13 cellular contexts compared by ENCODE assay signal in genomic region chr5:31193026-31193425, GRCh38. TPM values are rescaled to one million over a fixed set of nuclear protein-coding genes. Genes with fewer than 3 reads are reported as not detected.
DNase-seq lines count a peak whose midpoint lies in the region; ATAC-seq and TF ChIP-seq lines count a peak whose summit lies in the region.
"Had no signal": no experiment of that assay in that cellular context is flagged by ENCODE, and none has a peak within 500 bp of the region (broad histone marks: within the 10 kb centered on the region; RNA-seq: fewer than 3 reads in every experiment).

No MANE protein-coding gene starts in this region.

- H3K9me3 ChIP-seq in HUES6 (ENCODE audit: control insufficient read depth, insufficient read depth, low read depth, low read length) (no peaks in the 10 kb centered on the region), iPS-15b (ENCODE audit: control insufficient read depth, insufficient read depth, low read length) (no peaks in the 10 kb centered on the region)

- no peak for DNase-seq in activated naive CD8-positive, alpha-beta T cell treated with anti-CD3 and anti-CD28 coated beads, Interleukin-2, amount 50 U/mL, for 24 hours
- DNase-seq in retinal pigment epithelial cell (ENCODE audit: low read depth) = no peak
- no peak for DNase-seq in NOMO-1 treated with DMSO at 0.1 percent for 48 hours (lab: John Stamatoyannopoulos, UW; ENCODE audit: unreplicated experiment)
- no peak for DNase-seq in T-cell
- no peak for DNase-seq in NCI-H1436 treated with DMSO at 0.1 percent for 48 hours (lab: John Stamatoyannopoulos, UW)
- DNase-seq: activated T-cell treated with anti-CD3 and anti-CD28 coated beads, Interleukin-2, amount 50 U/mL, for 1 hour; cerebellar nuclear complex; DMS153; naive B cell; stimulated activated CD4-positive, alpha-beta T cell treated with anti-CD3 and anti-CD28 coated beads, Interleukin-4, amount 100 ng/mL, for 24 hours had no signal

- peaks cover 41% of the 10 kb centered on the region for H3K27me3 Mint-ChIP-seq in activated naive CD8-positive, alpha-beta T cell treated with anti-CD3 and anti-CD28 coated beads, Interleukin-2, amount 50 U/mL, for 24 hours
- H3K27me3 Mint-ChIP-seq in T-cell = peaks cover 50 to 51% of the 10 kb centered on the region in 2 donors

- H3K4me1 ChIP-seq in HUES6 (ENCODE audit: control insufficient read depth, insufficient read depth, low read length) (peaks cover 17% of the 10 kb centered on the region), iPS-15b (ENCODE audit: control insufficient read depth, insufficient read depth, low read length) (peaks cover 7% of the 10 kb centered on the region)

- TF ChIP-seq CTCF in retinal pigment epithelial cell (conservative IDR thresholded peaks at IDR 0.05; ENCODE audit: low read depth, low read length) = no peak

- H3K4me3 ChIP-seq in HUES6 (ENCODE audit: low read depth, low read length) = peak overlapping the region; percentile 76
- peak overlapping the region; percentile 66 for H3K4me3 ChIP-seq in iPS-15b (ENCODE audit: low read depth, low read length)
- peak overlapping the region; percentile 79 for H3K4me3 ChIP-seq in retinal pigment epithelial cell (ENCODE audit: low read length)

- peak overlapping the region; percentile 24 for H3K4me3 Mint-ChIP-seq in activated naive CD8-positive, alpha-beta T cell treated with anti-CD3 and anti-CD28 coated beads, Interleukin-2, amount 50 U/mL, for 24 hours
- H3K4me3 Mint-ChIP-seq in T-cell = peak overlapping the region in 1 of 3 donors; percentile 14

- H3K36me3 Mint-ChIP-seq in activated naive CD8-positive, alpha-beta T cell treated with anti-CD3 and anti-CD28 coated beads, Interleukin-2, amount 50 U/mL, for 24 hours (ENCODE audit: low read depth) = peaks cover 2% of the 10 kb centered on the region
- H3K36me3 Mint-ChIP-seq in T-cell = no peaks in the 10 kb centered on the region

- POLR2A ChIA-PET in T-cell (lab: Charles Lee) = interaction anchor here in 1 of 2 donors (0.6 kb wide), 1 partner anchor 1592 kb away, joined by 10 read pairs; no protein-coding TSS in a partner anchor

- no peak overlapping the region for H3K9ac ChIP-seq in HUES6 (ENCODE audit: low read length)
- no peak overlapping the region for H3K9ac ChIP-seq in iPS-15b (ENCODE audit: low read depth, low read length)

- ATAC-seq in activated naive CD8-positive, alpha-beta T cell treated with anti-CD3 and anti-CD28 coated beads, Interleukin-2, amount 50 U/mL, for 24 hours = no peak
- ATAC-seq in HG03175 (IDR thresholded peaks at IDR 0.05; ENCODE audit: unreplicated experiment) (no peak), T-cell (replicated peaks in 1 of 4) (no peak)

- H3K27ac Mint-ChIP-seq in activated naive CD8-positive, alpha-beta T cell treated with anti-CD3 and anti-CD28 coated beads, Interleukin-2, amount 50 U/mL, for 24 hours = no peak overlapping the region
- H3K27ac Mint-ChIP-seq in T-cell = no peak overlapping the region
- H3K27ac Mint-ChIP-seq: naive B cell had no signal

- H3K27me3 ChIP-seq in HUES6 (ENCODE audit: control insufficient read depth, insufficient read depth, low read length) (peaks cover 59% of the 10 kb centered on the region), iPS-15b (ENCODE audit: control insufficient read depth, insufficient read depth, low read length) (peaks cover 46% of the 10 kb centered on the region)

- H3K4me1 Mint-ChIP-seq in activated naive CD8-positive, alpha-beta T cell treated with anti-CD3 and anti-CD28 coated beads, Interleukin-2, amount 50 U/mL, for 24 hours = peaks cover 2% of the 10 kb centered on the region
- peaks cover 0 to 14% (median 8%) of the 10 kb centered on the region in 3 donors for H3K4me1 Mint-ChIP-seq in T-cell

- CTCF ChIA-PET in T-cell (lab: Charles Lee) = no interaction called here

- no peaks in the 10 kb centered on the region for H3K9me3 Mint-ChIP-seq in activated naive CD8-positive, alpha-beta T cell treated with anti-CD3 and anti-CD28 coated beads, Interleukin-2, amount 50 U/mL, for 24 hours
- peaks cover 0 to 7% (median 0%) of the 10 kb centered on the region in 3 donors for H3K9me3 Mint-ChIP-seq in T-cell

- no peaks in the 10 kb centered on the region for H3K36me3 ChIP-seq in HUES6 (ENCODE audit: control insufficient read depth, insufficient read depth, low read length)
- no peaks in the 10 kb centered on the region for H3K36me3 ChIP-seq in iPS-15b (ENCODE audit: control insufficient read depth, insufficient read depth, low read length)

- no peak overlapping the region for H3K27ac ChIP-seq in HUES6 (ENCODE audit: low read depth, low read length)

RNA-seq across cellular contexts. Expression of gene CDH6, which starts 0.5 kb away (rescaled TPM):
- under 1 TPM in 1 of 5 donors, not detected in 4; 0.15 TPM for total RNA-seq in T-cell
